Comparison of ENCODE assay signal across 3 cellular contexts in the genomic region with DNA sequence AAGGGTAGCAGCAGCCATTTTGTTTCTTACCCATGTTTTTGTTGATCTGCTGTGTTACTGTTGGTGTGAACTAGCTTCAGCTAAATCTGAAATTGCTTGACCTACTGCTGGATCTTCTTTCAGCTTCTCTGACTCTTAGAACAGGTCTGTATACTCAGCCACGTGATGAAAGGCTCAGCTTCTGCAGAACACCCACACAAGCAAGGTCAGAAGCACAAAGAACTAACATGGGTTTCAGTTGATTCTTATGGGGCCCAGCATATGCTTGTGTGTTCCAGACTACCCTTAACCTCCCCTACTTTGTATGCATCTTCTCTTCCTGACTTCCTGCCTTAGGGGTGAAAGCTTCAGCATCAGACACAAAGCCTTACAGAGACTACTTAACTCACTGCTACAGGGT.
TF ChIP-seq lines count a peak whose summit lies in the region.

No MANE protein-coding gene starts in this region.

TF ChIP-seq in SK-N-SH treated with all-trans-retinoic acid at 6 μM for 48 hours, 23 proteins besides CTCF, POLR2A, EP300 and RAD21:
- TF ChIP-seq SNAI2 (CRISPR knock-in tag; IDR thresholded peaks at IDR 0.05) (no peak), CSDC2 (CRISPR knock-in tag; IDR thresholded peaks at IDR 0.05) (peak; percentile 62; the same call in 1 of the 2 replicates), ESRRG (CRISPR knock-in tag; IDR thresholded peaks at IDR 0.05) (no peak), ZNF565 (CRISPR knock-in tag; conservative IDR thresholded peaks at IDR 0.05; ENCODE audit: low read depth) (no peak), GLIS3 (CRISPR knock-in tag; IDR thresholded peaks at IDR 0.05) (no peak)
- TF ChIP-seq, protein P1, sequence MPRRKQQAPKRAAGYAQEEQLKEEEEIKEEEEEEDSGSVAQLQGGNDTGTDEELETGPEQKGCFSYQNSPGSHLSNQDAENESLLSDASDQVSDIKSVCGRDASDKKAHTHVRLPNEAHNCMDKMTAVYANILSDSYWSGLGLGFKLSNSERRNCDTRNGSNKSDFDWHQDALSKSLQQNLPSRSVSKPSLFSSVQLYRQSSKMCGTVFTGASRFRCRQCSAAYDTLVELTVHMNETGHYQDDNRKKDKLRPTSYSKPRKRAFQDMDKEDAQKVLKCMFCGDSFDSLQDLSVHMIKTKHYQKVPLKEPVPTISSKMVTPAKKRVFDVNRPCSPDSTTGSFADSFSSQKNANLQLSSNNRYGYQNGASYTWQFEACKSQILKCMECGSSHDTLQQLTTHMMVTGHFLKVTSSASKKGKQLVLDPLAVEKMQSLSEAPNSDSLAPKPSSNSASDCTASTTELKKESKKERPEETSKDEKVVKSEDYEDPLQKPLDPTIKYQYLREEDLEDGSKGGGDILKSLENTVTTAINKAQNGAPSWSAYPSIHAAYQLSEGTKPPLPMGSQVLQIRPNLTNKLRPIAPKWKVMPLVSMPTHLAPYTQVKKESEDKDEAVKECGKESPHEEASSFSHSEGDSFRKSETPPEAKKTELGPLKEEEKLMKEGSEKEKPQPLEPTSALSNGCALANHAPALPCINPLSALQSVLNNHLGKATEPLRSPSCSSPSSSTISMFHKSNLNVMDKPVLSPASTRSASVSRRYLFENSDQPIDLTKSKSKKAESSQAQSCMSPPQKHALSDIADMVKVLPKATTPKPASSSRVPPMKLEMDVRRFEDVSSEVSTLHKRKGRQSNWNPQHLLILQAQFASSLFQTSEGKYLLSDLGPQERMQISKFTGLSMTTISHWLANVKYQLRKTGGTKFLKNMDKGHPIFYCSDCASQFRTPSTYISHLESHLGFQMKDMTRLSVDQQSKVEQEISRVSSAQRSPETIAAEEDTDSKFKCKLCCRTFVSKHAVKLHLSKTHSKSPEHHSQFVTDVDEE (CRISPR knock-in tag; IDR thresholded peaks at IDR 0.05) = no peak
TF ChIP-seq in SK-N-SH treated with all-trans-retinoic acid at 6 μM for 48 hours: peak in this region for 1.

TF ChIP-seq in SK-N-SH, 30 proteins besides CTCF, POLR2A, EP300 and RAD21 (continues in another document):
- TF ChIP-seq, protein P2, sequence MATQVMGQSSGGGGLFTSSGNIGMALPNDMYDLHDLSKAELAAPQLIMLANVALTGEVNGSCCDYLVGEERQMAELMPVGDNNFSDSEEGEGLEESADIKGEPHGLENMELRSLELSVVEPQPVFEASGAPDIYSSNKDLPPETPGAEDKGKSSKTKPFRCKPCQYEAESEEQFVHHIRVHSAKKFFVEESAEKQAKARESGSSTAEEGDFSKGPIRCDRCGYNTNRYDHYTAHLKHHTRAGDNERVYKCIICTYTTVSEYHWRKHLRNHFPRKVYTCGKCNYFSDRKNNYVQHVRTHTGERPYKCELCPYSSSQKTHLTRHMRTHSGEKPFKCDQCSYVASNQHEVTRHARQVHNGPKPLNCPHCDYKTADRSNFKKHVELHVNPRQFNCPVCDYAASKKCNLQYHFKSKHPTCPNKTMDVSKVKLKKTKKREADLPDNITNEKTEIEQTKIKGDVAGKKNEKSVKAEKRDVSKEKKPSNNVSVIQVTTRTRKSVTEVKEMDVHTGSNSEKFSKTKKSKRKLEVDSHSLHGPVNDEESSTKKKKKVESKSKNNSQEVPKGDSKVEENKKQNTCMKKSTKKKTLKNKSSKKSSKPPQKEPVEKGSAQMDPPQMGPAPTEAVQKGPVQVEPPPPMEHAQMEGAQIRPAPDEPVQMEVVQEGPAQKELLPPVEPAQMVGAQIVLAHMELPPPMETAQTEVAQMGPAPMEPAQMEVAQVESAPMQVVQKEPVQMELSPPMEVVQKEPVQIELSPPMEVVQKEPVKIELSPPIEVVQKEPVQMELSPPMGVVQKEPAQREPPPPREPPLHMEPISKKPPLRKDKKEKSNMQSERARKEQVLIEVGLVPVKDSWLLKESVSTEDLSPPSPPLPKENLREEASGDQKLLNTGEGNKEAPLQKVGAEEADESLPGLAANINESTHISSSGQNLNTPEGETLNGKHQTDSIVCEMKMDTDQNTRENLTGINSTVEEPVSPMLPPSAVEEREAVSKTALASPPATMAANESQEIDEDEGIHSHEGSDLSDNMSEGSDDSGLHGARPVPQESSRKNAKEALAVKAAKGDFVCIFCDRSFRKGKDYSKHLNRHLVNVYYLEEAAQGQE (IDR thresholded peaks at IDR 0.05; ENCODE audit: low read depth, low read length) = no peak
- TF ChIP-seq, protein P3, sequence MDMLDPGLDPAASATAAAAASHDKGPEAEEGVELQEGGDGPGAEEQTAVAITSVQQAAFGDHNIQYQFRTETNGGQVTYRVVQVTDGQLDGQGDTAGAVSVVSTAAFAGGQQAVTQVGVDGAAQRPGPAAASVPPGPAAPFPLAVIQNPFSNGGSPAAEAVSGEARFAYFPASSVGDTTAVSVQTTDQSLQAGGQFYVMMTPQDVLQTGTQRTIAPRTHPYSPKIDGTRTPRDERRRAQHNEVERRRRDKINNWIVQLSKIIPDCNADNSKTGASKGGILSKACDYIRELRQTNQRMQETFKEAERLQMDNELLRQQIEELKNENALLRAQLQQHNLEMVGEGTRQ (IDR thresholded peaks at IDR 0.05; ENCODE audit: borderline replicate concordance, low read depth, low read length) = no peak
- TF ChIP-seq FOXM1 (IDR thresholded peaks at IDR 0.05; ENCODE audit: low read depth) (no peak), RFX5 (IDR thresholded peaks at IDR 0.05; ENCODE audit: low read length) (no peak), MEF2A (IDR thresholded peaks at IDR 0.05; ENCODE audit: borderline replicate concordance, low read depth) (no peak), POLR2AphosphoS5 (IDR thresholded peaks at IDR 0.05; ENCODE audit: low read depth, low read length) (no peak), MXI1 (IDR thresholded peaks at IDR 0.05; ENCODE audit: low read depth, low read length) (no peak), USF1 (IDR thresholded peaks at IDR 0.05; ENCODE audit: borderline replicate concordance, low read depth) (no peak), CHD2 (IDR thresholded peaks at IDR 0.05; ENCODE audit: low read length, partially characterized antibody) (no peak), NRF1 (IDR thresholded peaks at IDR 0.05; ENCODE audit: low read depth, low read length) (no peak), FOXJ3 (CRISPR knock-in tag; IDR thresholded peaks at IDR 0.05) (no peak), FOSL2 (IDR thresholded peaks at IDR 0.05; ENCODE audit: borderline replicate concordance, low read depth) (no peak)
- TF ChIP-seq, protein P4, sequence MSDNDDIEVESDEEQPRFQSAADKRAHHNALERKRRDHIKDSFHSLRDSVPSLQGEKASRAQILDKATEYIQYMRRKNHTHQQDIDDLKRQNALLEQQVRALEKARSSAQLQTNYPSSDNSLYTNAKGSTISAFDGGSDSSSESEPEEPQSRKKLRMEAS (IDR thresholded peaks at IDR 0.05; ENCODE audit: low read depth) = no peak
- TF ChIP-seq, protein P5, sequence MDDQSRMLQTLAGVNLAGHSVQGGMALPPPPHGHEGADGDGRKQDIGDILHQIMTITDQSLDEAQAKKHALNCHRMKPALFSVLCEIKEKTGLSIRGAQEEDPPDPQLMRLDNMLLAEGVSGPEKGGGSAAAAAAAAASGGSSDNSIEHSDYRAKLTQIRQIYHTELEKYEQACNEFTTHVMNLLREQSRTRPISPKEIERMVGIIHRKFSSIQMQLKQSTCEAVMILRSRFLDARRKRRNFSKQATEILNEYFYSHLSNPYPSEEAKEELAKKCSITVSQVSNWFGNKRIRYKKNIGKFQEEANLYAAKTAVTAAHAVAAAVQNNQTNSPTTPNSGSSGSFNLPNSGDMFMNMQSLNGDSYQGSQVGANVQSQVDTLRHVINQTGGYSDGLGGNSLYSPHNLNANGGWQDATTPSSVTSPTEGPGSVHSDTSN (IDR thresholded peaks at IDR 0.05) = no peak

TF ChIP-seq in H1, 55 proteins besides CTCF, POLR2A, EP300 and RAD21:
- TF ChIP-seq, protein P3 (IDR thresholded peaks at IDR 0.05; ENCODE audit: low read length) = no peak
- no peak for TF ChIP-seq SP1 (IDR thresholded peaks at IDR 0.05; ENCODE audit: low read depth, low read length)
- no peak for TF ChIP-seq KDM5A (IDR thresholded peaks at IDR 0.05; ENCODE audit: low read length)
- TF ChIP-seq POU5F1 (IDR thresholded peaks at IDR 0.05; ENCODE audit: low read depth, low read length) = no peak
- no peak for TF ChIP-seq RBBP5 (IDR thresholded peaks at IDR 0.05; ENCODE audit: borderline replicate concordance, low read depth, low read length)
- TF ChIP-seq HDAC6 (IDR thresholded peaks at IDR 0.05; ENCODE audit: low read depth, low read length) = no peak
- TF ChIP-seq TAF7 (optimal IDR thresholded peaks at IDR 0.05; ENCODE audit: borderline replicate concordance, low read depth, low read length) = no peak
TF ChIP-seq in H1: peak in this region for 0.
